18 cellular contexts compared by ENCODE assay signal in genomic region chr12:106917503-106917902, GRCh38. TPM values are rescaled to one million over a fixed set of nuclear protein-coding genes. Genes with fewer than 3 reads are reported as not detected.
DNase-seq lines count a peak whose midpoint lies in the region; ATAC-seq, FAIRE-seq and TF ChIP-seq lines count a peak whose summit lies in the region.
"Had no signal": no experiment of that assay in that cellular context is flagged by ENCODE, and none has a peak within 500 bp of the region (broad histone marks: within the 10 kb centered on the region; RNA-seq: fewer than 3 reads in every experiment).

No MANE protein-coding gene starts in this region.

- no peaks in the 10 kb centered on the region for H3K9me3 Mint-ChIP-seq in type B pancreatic cell
- no peaks in the 10 kb centered on the region for H3K9me3 Mint-ChIP-seq in stimulated activated effector memory CD8-positive, alpha-beta T cell treated with anti-CD3 and anti-CD28 coated beads, Interleukin-12 subunit alpha, Interleukin-12 subunit beta, amount 100 ng/mL, for 72 hours
- H3K9me3 Mint-ChIP-seq: HFFc6 had no signal

- no peak overlapping the region for H3K27ac Mint-ChIP-seq in type B pancreatic cell
- H3K27ac Mint-ChIP-seq in stimulated activated effector memory CD8-positive, alpha-beta T cell treated with anti-CD3 and anti-CD28 coated beads, Interleukin-12 subunit alpha, Interleukin-12 subunit beta, amount 100 ng/mL, for 72 hours = no peak overlapping the region
- H3K27ac Mint-ChIP-seq: HFFc6 had no signal

- intact Hi-C loops in left cardiac atrium (cut with DNase I) = loop anchor here in 1 of 2 donors (5.0 kb wide), 1 partner anchor 535 kb away; no protein-coding TSS in a partner anchor
- intact Hi-C loops in Right ventricle myocardium inferior (cut with DNase I) = loop anchor here (10.0 kb wide), 1 partner anchor 243 kb away; no protein-coding TSS in a partner anchor

- TF ChIP-seq CTCF in type B pancreatic cell (conservative IDR thresholded peaks at IDR 0.05) = no peak

- peak overlapping the region; percentile 53 for H3K4me3 Mint-ChIP-seq in type B pancreatic cell
- H3K4me3 Mint-ChIP-seq in stimulated activated effector memory CD8-positive, alpha-beta T cell treated with anti-CD3 and anti-CD28 coated beads, Interleukin-12 subunit alpha, Interleukin-12 subunit beta, amount 100 ng/mL, for 72 hours = no peak overlapping the region
- H3K4me3 Mint-ChIP-seq: HFFc6 had no signal

- peak; percentile 91 for FAIRE-seq in TTC549 (lab: Jason Lieb, UNC)
- FAIRE-seq: A549, G401.6, H54 had no signal

- ATAC-seq in left cardiac atrium (no peak), Right ventricle myocardium inferior (no peak), GM19397 (IDR thresholded peaks at IDR 0.05; ENCODE audit: unreplicated experiment) (no peak)
- no peak for ATAC-seq in stimulated activated effector memory CD8-positive, alpha-beta T cell treated with anti-CD3 and anti-CD28 coated beads, Interleukin-12 subunit alpha, Interleukin-12 subunit beta, amount 100 ng/mL, for 72 hours
- ATAC-seq: A549, PC-3 had no signal

- H3K27me3 Mint-ChIP-seq in type B pancreatic cell = peaks cover 6% of the 10 kb centered on the region

- H3K36me3 Mint-ChIP-seq in type B pancreatic cell = no peaks in the 10 kb centered on the region
- H3K36me3 Mint-ChIP-seq in stimulated activated effector memory CD8-positive, alpha-beta T cell treated with anti-CD3 and anti-CD28 coated beads, Interleukin-12 subunit alpha, Interleukin-12 subunit beta, amount 100 ng/mL, for 72 hours = no peaks in the 10 kb centered on the region

- DNase-seq in left cardiac atrium (peak; percentile 45), Right ventricle myocardium inferior (ENCODE audit: missing footprints) (no peak), lung microvascular endothelial cell (ENCODE audit: low read depth in 2 of 2) (peak; percentile 17 to 73), type B pancreatic cell (ENCODE audit: extremely low spot score, unreplicated experiment) (no peak), AG08396 (ENCODE audit: low spot score) (no peak)
- no peak for DNase-seq in stimulated activated effector memory CD8-positive, alpha-beta T cell treated with anti-CD3 and anti-CD28 coated beads, Interleukin-12 subunit alpha, Interleukin-12 subunit beta, amount 100 ng/mL, for 72 hours (ENCODE audit: low spot score in 2 of 2)
- DNase-seq: C1 segment of cervical spinal cord, DND-41, HFFc6, NCI-H1092, NCI-H1694, NCI-H524, PC-3 had no signal

- H3K4me1 Mint-ChIP-seq in type B pancreatic cell (ENCODE audit: unreplicated experiment) = peaks cover 15% of the 10 kb centered on the region
- H3K4me1 Mint-ChIP-seq in stimulated activated effector memory CD8-positive, alpha-beta T cell treated with anti-CD3 and anti-CD28 coated beads, Interleukin-12 subunit alpha, Interleukin-12 subunit beta, amount 100 ng/mL, for 72 hours = peaks cover 16% of the 10 kb centered on the region

RNA-seq across cellular contexts. Expression of gene TMEM263, which starts 38.2 kb away (rescaled TPM):
- total RNA-seq in left cardiac atrium (10 to 100 TPM; 38.3 to 49.7 TPM), Right ventricle myocardium inferior (35.8 TPM), lung microvascular endothelial cell (37.3 and 37.5 TPM in 2 replicates), type B pancreatic cell (ENCODE audit: low replicate concordance) (48.9 and 55.5 TPM in 2 replicates)

Comparison
In these comparisons a context has a peak if more than half of its experiments do, and no peak if none do; other contexts are left out.
1. DNase-seq: peak in left cardiac atrium (single experiment) and lung microvascular endothelial cell (2 of 2); none in Right ventricle myocardium inferior (single experiment), type B pancreatic cell (single experiment), AG08396 (single experiment) and stimulated activated effector memory CD8-positive, alpha-beta T cell treated with anti-CD3 and anti-CD28 coated beads, Interleukin-12 subunit alpha, Interleukin-12 subunit beta, amount 100 ng/mL, for 72 hours (0 of 2).